19 cellular contexts compared by ENCODE assay signal in the genomic region with DNA sequence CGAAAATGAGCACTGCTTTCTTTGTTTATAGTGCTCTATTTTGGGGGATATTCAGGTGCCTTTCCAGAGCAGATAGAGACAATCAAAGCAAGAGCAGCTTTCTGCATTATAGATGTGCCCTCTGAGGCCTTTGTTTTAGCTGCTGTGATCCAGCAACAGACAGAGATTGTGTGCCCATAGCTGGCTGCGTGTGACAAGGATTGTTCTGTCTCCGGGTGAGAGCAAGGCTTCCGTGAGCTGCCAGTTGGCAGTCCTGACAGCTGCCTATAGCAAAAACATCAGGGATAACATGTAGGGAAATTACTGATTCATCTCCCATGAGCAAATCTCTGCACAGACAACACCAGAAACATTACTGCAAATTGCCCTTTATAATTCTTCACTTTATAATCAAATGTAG.
"Had no signal": no experiment of that assay in that cellular context is flagged by ENCODE, and none has a peak within 500 bp of the region (broad histone marks: within the 10 kb centered on the region; RNA-seq: fewer than 3 reads in every experiment).

No MANE protein-coding gene starts in this region.

- DNase-seq: activated CD4-positive, alpha-beta memory T cell treated with anti-CD3 and anti-CD28 coated beads, Interleukin-2, amount 10 ng/mL, durations not matched to agents 7 days and 5 days; activated CD8-positive, alpha-beta memory T cell treated with anti-CD3 and anti-CD28 coated beads, Interleukin-2, amount 50 U/mL, for 4 hours; activated gamma-delta T cell treated with Interleukin-2 at 50 U/mL for 16 hours; activated naive CD8-positive, alpha-beta T cell treated with anti-CD3 and anti-CD28 coated beads for 36 hours; activated T-cell treated with anti-CD3 and anti-CD28 coated beads, Interleukin-2, amount 50 U/mL, for 72 hours; aorta; colonic mucosa; effector CD4-positive, alpha-beta T cell; foreskin keratinocyte; mucosa of descending colon; natural killer cell; ovary; SW 1271; T-helper 9 cell; trophoblast cell had no signal

- H3K27me3 ChIP-seq: cardiac muscle cell, colonic mucosa, foreskin keratinocyte, hepatocyte, ovary had no signal

- H3K4me3 ChIP-seq: cardiac muscle cell, colonic mucosa, hepatocyte, mucosa of descending colon, ovary, smooth muscle cell had no signal

- H3K27ac ChIP-seq: cardiac muscle cell, colonic mucosa, foreskin keratinocyte, hepatocyte, ovary had no signal

- H3K36me3 Mint-ChIP-seq: activated naive CD8-positive, alpha-beta T cell treated with anti-CD3 and anti-CD28 coated beads for 36 hours; natural killer cell; stimulated activated effector memory CD8-positive, alpha-beta T cell treated with anti-CD3 and anti-CD28 coated beads, Interleukin-12 subunit alpha, Interleukin-12 subunit beta, amount 100 ng/mL, for 72 hours had no signal

- H3K4me3 Mint-ChIP-seq: activated CD4-positive, alpha-beta memory T cell treated with anti-CD3 and anti-CD28 coated beads, Interleukin-2, amount 10 ng/mL, durations not matched to agents 7 days and 5 days; activated naive CD8-positive, alpha-beta T cell treated with anti-CD3 and anti-CD28 coated beads for 36 hours; activated T-cell treated with anti-CD3 and anti-CD28 coated beads, Interleukin-2, amount 50 U/mL, for 72 hours; natural killer cell; stimulated activated effector memory CD8-positive, alpha-beta T cell treated with anti-CD3 and anti-CD28 coated beads, Interleukin-12 subunit alpha, Interleukin-12 subunit beta, amount 100 ng/mL, for 72 hours had no signal

- H3K36me3 ChIP-seq: cardiac muscle cell, colonic mucosa, ovary had no signal

- H3K4me1 Mint-ChIP-seq: activated CD4-positive, alpha-beta memory T cell treated with anti-CD3 and anti-CD28 coated beads, Interleukin-2, amount 10 ng/mL, durations not matched to agents 7 days and 5 days; activated naive CD8-positive, alpha-beta T cell treated with anti-CD3 and anti-CD28 coated beads for 36 hours; natural killer cell; stimulated activated effector memory CD8-positive, alpha-beta T cell treated with anti-CD3 and anti-CD28 coated beads, Interleukin-12 subunit alpha, Interleukin-12 subunit beta, amount 100 ng/mL, for 72 hours had no signal

- H3K9me3 Mint-ChIP-seq: activated CD4-positive, alpha-beta memory T cell treated with anti-CD3 and anti-CD28 coated beads, Interleukin-2, amount 10 ng/mL, durations not matched to agents 7 days and 5 days; activated naive CD8-positive, alpha-beta T cell treated with anti-CD3 and anti-CD28 coated beads for 36 hours; activated T-cell treated with anti-CD3 and anti-CD28 coated beads, Interleukin-2, amount 50 U/mL, for 72 hours; natural killer cell; stimulated activated effector memory CD8-positive, alpha-beta T cell treated with anti-CD3 and anti-CD28 coated beads, Interleukin-12 subunit alpha, Interleukin-12 subunit beta, amount 100 ng/mL, for 72 hours had no signal

- H3K27ac Mint-ChIP-seq: activated CD4-positive, alpha-beta memory T cell treated with anti-CD3 and anti-CD28 coated beads, Interleukin-2, amount 10 ng/mL, durations not matched to agents 7 days and 5 days; activated naive CD8-positive, alpha-beta T cell treated with anti-CD3 and anti-CD28 coated beads for 36 hours; activated T-cell treated with anti-CD3 and anti-CD28 coated beads, Interleukin-2, amount 50 U/mL, for 72 hours; natural killer cell; stimulated activated effector memory CD8-positive, alpha-beta T cell treated with anti-CD3 and anti-CD28 coated beads, Interleukin-12 subunit alpha, Interleukin-12 subunit beta, amount 100 ng/mL, for 72 hours had no signal
